8 cellular contexts compared by ENCODE assay signal in the genomic region with DNA sequence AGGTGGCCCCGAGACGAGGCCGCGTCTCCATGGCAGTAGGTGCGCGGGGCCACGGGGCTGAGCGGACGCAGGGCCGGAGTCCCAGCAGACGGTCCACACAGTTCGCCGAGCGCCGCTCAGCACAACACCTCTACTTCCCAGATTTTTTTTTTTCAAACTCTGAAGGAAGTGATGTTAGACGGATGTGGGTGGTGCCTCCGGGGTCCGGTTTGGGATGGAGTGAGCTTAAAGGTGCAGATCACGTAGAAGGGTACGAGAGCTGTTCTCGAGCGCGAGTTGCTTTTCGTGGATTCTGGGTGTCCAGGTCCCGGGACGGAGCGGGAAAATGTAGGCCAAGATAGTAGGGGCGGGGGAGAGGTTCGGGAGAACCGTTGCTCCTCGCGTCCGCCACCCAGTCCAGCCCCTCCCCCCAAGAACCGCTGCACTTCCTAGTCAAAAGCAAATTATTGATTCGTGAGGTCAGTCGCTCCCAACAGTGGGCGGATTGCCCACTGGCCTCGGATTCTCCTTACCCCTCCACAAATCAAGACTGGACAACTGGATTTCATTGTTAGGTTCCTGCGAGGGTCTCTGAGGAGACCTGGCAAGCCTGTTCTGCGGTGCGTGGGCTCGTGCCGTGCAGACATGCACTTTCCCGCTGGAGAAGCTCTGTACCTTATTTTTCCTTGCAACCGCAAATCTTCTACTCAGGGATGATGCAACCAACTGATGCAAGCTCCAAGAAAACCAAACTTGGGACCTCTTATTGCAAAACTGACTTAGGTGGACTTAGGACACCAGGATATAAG. TPM values are rescaled to one million over a fixed set of nuclear protein-coding genes. Genes with fewer than 3 reads are reported as not detected.
DNase-seq lines count a peak whose midpoint lies in the region; ATAC-seq and TF ChIP-seq lines count a peak whose summit lies in the region.

A gene (minus strand): TSS at position 126 of the 788 bp plus-strand sequence. CDS start 95 bp downstream, at position 31.

- peak within 1 kb of the TSS; percentile 99 for H3K4me3 Mint-ChIP-seq in activated naive CD8-positive, alpha-beta T cell

- TF ChIP-seq CTCF in omental fat pad (IDR thresholded peaks at IDR 0.05): no peak

- H3K27ac Mint-ChIP-seq in activated naive CD8-positive, alpha-beta T cell: peak within 1 kb of the TSS; percentile 91

- H3K27me3 Mint-ChIP-seq in activated naive CD8-positive, alpha-beta T cell: no peaks in the 10 kb centered on the region

- H3K9me3 Mint-ChIP-seq in activated naive CD8-positive, alpha-beta T cell (ENCODE audit: low read depth): no peaks in the 10 kb centered on the region

- under 1% methylated on average over 45 of the region's 45 CpGs for WGBS in thymus

- H3K4me1 ChIP-seq in thymus (ENCODE audit: control insufficient read depth, insufficient read depth, low read length): peaks cover 18% of the 10 kb centered on the region

- peak; percentile 93 for DNase-seq in GM03348 (ENCODE audit: low spot score)
- peak; percentile 93 for DNase-seq in NCI-H1105 (lab: John Stamatoyannopoulos, UW)
- peak; percentile 90 for DNase-seq in SKM-1 treated with dmso at 0.1 percent for 144 hours (lab: John Stamatoyannopoulos, UW; ENCODE audit: unreplicated experiment)
- DNase-seq in glomerular visceral epithelial cell (ENCODE audit: extremely low spot score): peak; percentile 89
- peak; percentile 59 for DNase-seq in omental fat pad (ENCODE audit: low spot score)

- no peaks in the 10 kb centered on the region for H3K9me3 ChIP-seq in thymus (ENCODE audit: control insufficient read depth)

- H3K27ac ChIP-seq in thymus (ENCODE audit: low read depth): peak within 1 kb of the TSS; percentile 96

- H3K36me3 ChIP-seq in thymus (ENCODE audit: control insufficient read depth, insufficient read depth): peaks cover 6% of the 10 kb centered on the region

- H3K4me1 Mint-ChIP-seq in activated naive CD8-positive, alpha-beta T cell (ENCODE audit: low read depth): peaks cover 59% of the 10 kb centered on the region

- H3K36me3 Mint-ChIP-seq in activated naive CD8-positive, alpha-beta T cell: peaks cover 6% of the 10 kb centered on the region

- peak; percentile 37 for ATAC-seq in HG02571 (IDR thresholded peaks at IDR 0.05; ENCODE audit: unreplicated experiment)
- peak; percentile 82 for ATAC-seq in omental fat pad (ENCODE audit: low FRiP score)

- H3K27me3 ChIP-seq in thymus (ENCODE audit: control insufficient read depth, insufficient read depth): no peaks in the 10 kb centered on the region

- H3K4me3 ChIP-seq in thymus (ENCODE audit: low read length): peak within 1 kb of the TSS; percentile 73

RNA-seq across cellular contexts. Expression of the gene that starts here (rescaled TPM):
- total RNA-seq in omental fat pad: 10 to 100 TPM; 35.9 to 54.7 (median 43.2) TPM
- 27.2 TPM for polyA plus RNA-seq in thymus

Comparison
In these comparisons a context has a peak if more than half of its experiments do, and no peak if none do; other contexts are left out.
1. Peak in every context shown above with its lines: DNase-seq, ATAC-seq, H3K4me3 ChIP-seq and H3K27ac ChIP-seq.